ENCODE assay signal across 9 cellular contexts in genomic region chr15:90143176-90143655, GRCh38. TPM values are rescaled to one million over a fixed set of nuclear protein-coding genes. Genes with fewer than 3 reads are reported as not detected.
DNase-seq lines count a peak whose midpoint lies in the region; ATAC-seq, FAIRE-seq and TF ChIP-seq lines count a peak whose summit lies in the region.
"Had no signal": no experiment of that assay in that cellular context is flagged by ENCODE, and none has a peak within 500 bp of the region (broad histone marks: within the 10 kb centered on the region; RNA-seq: fewer than 3 reads in every experiment).

No MANE protein-coding gene starts in this region.

- DNase-seq in D721Med (ENCODE audit: insufficient read length, low spot score): peak; percentile 80
- peak; percentile 57 for DNase-seq in HCT116 (ENCODE audit: low read depth, low spot score)
- peak; percentile 14 for DNase-seq in NCI-H526 treated with DMSO at 0.1 percent for 48 hours (lab: John Stamatoyannopoulos, UW)
- DNase-seq in activated CD4-positive, alpha-beta T cell treated with anti-CD3 and anti-CD28 coated beads, Interleukin-2, amount 10 ng/mL, durations not matched to agents 7 days and 5 days: peak; percentile 82
- DNase-seq in effector CD4-positive, alpha-beta T cell: peak; percentile 33
- peak; percentile 81 to 88 (median 84) for DNase-seq in mucosa of descending colon
- peak; percentile 49 for DNase-seq in stimulated activated naive B cell treated with anti-CD40 and anti-IgM and Interleukin-4, amounts not matched to agents 10 μg/mL and 1 μg/mL and 100 μg/mL, for 72 hours

- no peak overlapping the region; the same call in 1 of the 2 replicates for H3K27ac ChIP-seq in HCT116 (ENCODE audit: low read depth, low read length)

- peak; percentile 96 for TF ChIP-seq RAD21 in HCT116 (IDR thresholded peaks at IDR 0.05; ENCODE audit: low read depth)

- FAIRE-seq in D721Med (lab: Jason Lieb, UNC): no peak
- FAIRE-seq: TTC549 had no signal

- H4K20me1 ChIP-seq in HCT116 (ENCODE audit: insufficient read depth): no peaks in the 10 kb centered on the region

- H3K4me1 ChIP-seq in HCT116 (ENCODE audit: control insufficient read depth in 1 of 2, insufficient read depth in 2 of 2, low read length in 2 of 2): peaks cover 0 to 7% of the 10 kb centered on the region in 2 experiments; a peak in 3 of 4 replicates
- peaks cover 5% of the 10 kb centered on the region for H3K4me1 ChIP-seq in mucosa of descending colon (ENCODE audit: low read depth)

- no peaks in the 10 kb centered on the region for H3K9me2 ChIP-seq in HCT116 (ENCODE audit: insufficient read depth)

- CTCF ChIA-PET in HCT116 (lab: Charles Lee): interaction anchor here (0.6 to 2.7 kb wide), 12 partner anchors 9 to 339 kb away, joined by 3 to 19 read pairs (median 4); partner anchors contain the start of genes CIB1 and GDPGP1
- CTCF ChIA-PET in activated CD4-positive, alpha-beta T cell treated with anti-CD3 and anti-CD28 coated beads, Interleukin-2, amount 10 ng/mL, durations not matched to agents 7 days and 5 days (lab: Charles Lee): interaction anchor here (0.6 to 3.6 kb wide), 14 partner anchors 8 to 823 kb away, joined by 3 to 16 read pairs (median 3); partner anchors contain the start of genes IDH2 and TTLL13

- peaks cover 56% of the 10 kb centered on the region for H3K4me1 Mint-ChIP-seq in activated CD4-positive, alpha-beta T cell treated with anti-CD3 and anti-CD28 coated beads, Interleukin-2, amount 10 ng/mL, durations not matched to agents 7 days and 5 days
- peaks cover 0 to 4% of the 10 kb centered on the region in 2 donors for H3K4me1 Mint-ChIP-seq in stimulated activated naive B cell treated with anti-CD40 and anti-IgM and Interleukin-4, amounts not matched to agents 10 μg/mL and 1 μg/mL and 100 μg/mL, for 72 hours

- RAD21 ChIA-PET in HCT116 (lab: Charles Lee; ENCODE audit: low non-redundant PET in 1 of 2, low total read pairs in 2 of 2, uncharacterized antibody in 2 of 2, unreplicated experiment in 2 of 2): interaction anchor here (0.8 to 1.4 kb wide), 4 partner anchors 78 to 150 kb away, joined by 3 to 6 read pairs (median 3); no protein-coding TSS in a partner anchor

- H3K27me3 Mint-ChIP-seq in activated CD4-positive, alpha-beta T cell treated with anti-CD3 and anti-CD28 coated beads, Interleukin-2, amount 10 ng/mL, durations not matched to agents 7 days and 5 days: no peaks in the 10 kb centered on the region
- H3K27me3 Mint-ChIP-seq in stimulated activated naive B cell treated with anti-CD40 and anti-IgM and Interleukin-4, amounts not matched to agents 10 μg/mL and 1 μg/mL and 100 μg/mL, for 72 hours: peaks cover 7% of the 10 kb centered on the region in 2 donors

- H3K36me3 ChIP-seq in HCT116 (ENCODE audit: control insufficient read depth in 1 of 2, insufficient read depth in 2 of 2, low read length in 2 of 2): no peaks in the 10 kb centered on the region
- no peaks in the 10 kb centered on the region for H3K36me3 ChIP-seq in mucosa of descending colon (ENCODE audit: low read depth)

- H3K4me3 ChIP-seq in HCT116 (replicated peaks in 1 of 2; ENCODE audit: low read depth in 1 of 2, low read length in 2 of 2): no peak overlapping the region
- H3K4me3 ChIP-seq in mucosa of descending colon: no peak overlapping the region

- peak overlapping the region; percentile 43 for H3K4me2 ChIP-seq in HCT116 (ENCODE audit: low read length)

- peak overlapping the region; percentile 96 for H3K27ac Mint-ChIP-seq in activated CD4-positive, alpha-beta T cell treated with anti-CD3 and anti-CD28 coated beads, Interleukin-2, amount 10 ng/mL, durations not matched to agents 7 days and 5 days
- no peak overlapping the region for H3K27ac Mint-ChIP-seq in stimulated activated naive B cell treated with anti-CD40 and anti-IgM and Interleukin-4, amounts not matched to agents 10 μg/mL and 1 μg/mL and 100 μg/mL, for 72 hours

- BruUV-seq in HCT116 (replicated peaks; lab: Mats Ljungman, UMichigan): no TSS peak

- peaks cover 18% of the 10 kb centered on the region for H3K9me3 Mint-ChIP-seq in activated CD4-positive, alpha-beta T cell treated with anti-CD3 and anti-CD28 coated beads, Interleukin-2, amount 10 ng/mL, durations not matched to agents 7 days and 5 days
- H3K9me3 Mint-ChIP-seq in stimulated activated naive B cell treated with anti-CD40 and anti-IgM and Interleukin-4, amounts not matched to agents 10 μg/mL and 1 μg/mL and 100 μg/mL, for 72 hours: no peaks in the 10 kb centered on the region

- H3K79me2 ChIP-seq in HCT116 (ENCODE audit: insufficient read depth, low read length): no peaks in the 10 kb centered on the region

- ATAC-seq in HCT116 (peak; percentile 99), mucosa of descending colon (peak; percentile 98), GM18861 (IDR thresholded peaks at IDR 0.05; ENCODE audit: unreplicated experiment) (no peak)
- peak; percentile 97 to 98 for ATAC-seq in stimulated activated naive B cell treated with anti-CD40 and anti-IgM and Interleukin-4, amounts not matched to agents 10 μg/mL and 1 μg/mL and 100 μg/mL, for 72 hours (replicated peaks)

- TF ChIP-seq POLR2A in HCT116 (IDR thresholded peaks at IDR 0.05; ENCODE audit: borderline replicate concordance, extremely low read depth, insufficient read depth, insufficient read length): no peak

- H3K9me3 ChIP-seq in HCT116 (ENCODE audit: control insufficient read depth in 1 of 2, insufficient read depth in 1 of 2, low read depth in 1 of 2, low read length in 2 of 2) (no peaks in the 10 kb centered on the region), mucosa of descending colon (no peaks in the 10 kb centered on the region)

- peak; percentile 71 for TF ChIP-seq CTCF in D721Med (IDR thresholded peaks at IDR 0.05; ENCODE audit: insufficient read depth, missing control alignments)
- TF ChIP-seq CTCF in HCT116 (IDR thresholded peaks at IDR 0.05 in 2 of 3, conservative IDR thresholded peaks at IDR 0.05 in 1 of 3; ENCODE audit: borderline replicate concordance in 1 of 3, insufficient read depth in 1 of 3, low read depth in 2 of 3, low read length in 2 of 3): peak; percentile 87 to 92 (median 88)
- TF ChIP-seq CTCF in mucosa of descending colon (IDR thresholded peaks at IDR 0.05): peak; percentile 79

- peak overlapping the region; percentile 48 for H2AFZ ChIP-seq in HCT116 (ENCODE audit: low read depth, low read length, poor library complexity, severe bottlenecking)

- H3K27me3 ChIP-seq in HCT116 (ENCODE audit: insufficient read depth, low read length): no peaks in the 10 kb centered on the region

- POLR2A ChIA-PET in HCT116 (lab: Charles Lee): no interaction called here
- POLR2A ChIA-PET in activated CD4-positive, alpha-beta T cell treated with anti-CD3 and anti-CD28 coated beads, Interleukin-2, amount 10 ng/mL, durations not matched to agents 7 days and 5 days (lab: Charles Lee): interaction anchor here (0.6 kb wide), 1 partner anchor 344 kb away, joined by 3 read pairs; no protein-coding TSS in a partner anchor

- peak overlapping the region; percentile 53 for H3K4me3 Mint-ChIP-seq in activated CD4-positive, alpha-beta T cell treated with anti-CD3 and anti-CD28 coated beads, Interleukin-2, amount 10 ng/mL, durations not matched to agents 7 days and 5 days
- H3K4me3 Mint-ChIP-seq in stimulated activated naive B cell treated with anti-CD40 and anti-IgM and Interleukin-4, amounts not matched to agents 10 μg/mL and 1 μg/mL and 100 μg/mL, for 72 hours: no peak overlapping the region

- H3K36me3 Mint-ChIP-seq in activated CD4-positive, alpha-beta T cell treated with anti-CD3 and anti-CD28 coated beads, Interleukin-2, amount 10 ng/mL, durations not matched to agents 7 days and 5 days (ENCODE audit: low read depth): peaks cover 9% of the 10 kb centered on the region
- no peaks in the 10 kb centered on the region for H3K36me3 Mint-ChIP-seq in stimulated activated naive B cell treated with anti-CD40 and anti-IgM and Interleukin-4, amounts not matched to agents 10 μg/mL and 1 μg/mL and 100 μg/mL, for 72 hours

- no peak overlapping the region for H3K9ac ChIP-seq in HCT116 (ENCODE audit: low read length)

- intact Hi-C loops in HCT116 (cut with micrococcal nuclease): loop anchor here (1.0 to 10.0 kb wide), 2 partner anchors 78 to 342 kb away; no protein-coding TSS in a partner anchor
- intact Hi-C loops in mucosa of descending colon (cut with DNase I, micrococcal nuclease): no loop called here

TF ChIP-seq in HCT116, 20 proteins besides CTCF, POLR2A, EP300 and RAD21:
- no peak for TF ChIP-seq CEBPB (IDR thresholded peaks at IDR 0.05; ENCODE audit: low read depth)

RNA-seq across cellular contexts. Expression of gene IDH2, which starts 40.9 kb away (rescaled TPM):
- total RNA-seq in HCT116 (2021; ENCODE audit: unreplicated experiment) (48.1 TPM), mucosa of descending colon (100 to 1,000 TPM in 2 of 3 donors, 10 to 100 TPM in 1; 84.8 to 262 (median 124) TPM)
- polyA plus RNA-seq in HCT116 (2012): 77.3 and 78.9 TPM in 2 replicates
- total RNA-seq in activated CD4-positive, alpha-beta T cell treated with anti-CD3 and anti-CD28 coated beads, Interleukin-2, amount 10 ng/mL, durations not matched to agents 7 days and 5 days: 100 to 1,000 TPM; 332 to 349 TPM

RNA-seq across cellular contexts. Expression of gene SEMA4B, which starts 57.9 kb away (rescaled TPM):
- total RNA-seq in HCT116 (2021; ENCODE audit: unreplicated experiment): 98.6 TPM
- polyA plus RNA-seq in HCT116 (2012): 180 and 260 TPM in 2 replicates
- 10 to 100 TPM; 23.4 to 26.7 TPM for total RNA-seq in activated CD4-positive, alpha-beta T cell treated with anti-CD3 and anti-CD28 coated beads, Interleukin-2, amount 10 ng/mL, durations not matched to agents 7 days and 5 days
- total RNA-seq in mucosa of descending colon: 100 to 1,000 TPM; 118 to 146 (median 131) TPM

Comparison
In these comparisons a context has a peak if more than half of its experiments do, and no peak if none do; other contexts are left out.
1. DNase-seq: peak in every context shown above with its lines; median percentile 84 in mucosa of descending colon; 82 in activated CD4-positive, alpha-beta T cell treated with anti-CD3 and anti-CD28 coated beads, Interleukin-2, amount 10 ng/mL, durations not matched to agents 7 days and 5 days; 80 in D721Med; 57 in HCT116; 49 in stimulated activated naive B cell treated with anti-CD40 and anti-IgM and Interleukin-4, amounts not matched to agents 10 μg/mL and 1 μg/mL and 100 μg/mL, for 72 hours; 33 in effector CD4-positive, alpha-beta T cell; 14 in NCI-H526 treated with DMSO at 0.1 percent for 48 hours.